8 cellular contexts compared by ENCODE assay signal in genomic region chr16:71626018-71626857, GRCh38. TPM values are rescaled to one million over a fixed set of nuclear protein-coding genes. Genes with fewer than 3 reads are reported as not detected.
DNase-seq lines count a peak whose midpoint lies in the region; ATAC-seq and TF ChIP-seq lines count a peak whose summit lies in the region.

Gene MARVELD3, plus strand, starts transcription at chr16:71626184. Its CDS starts 46 bp downstream, at chr16:71626230.

- peak within 1 kb of the TSS; percentile 40 for H2AFZ ChIP-seq in IMR-90 (replicated peaks; ENCODE audit: low read length, poor library complexity)

- H2BK5ac ChIP-seq in IMR-90 (ENCODE audit: low read depth, low read length, poor library complexity, severe bottlenecking), result no peak within 1 kb of the TSS

- H4K20me1 ChIP-seq in IMR-90 (ENCODE audit: insufficient read depth, low read length), result no peaks in the 10 kb centered on the region

- WGBS in IMR-90 (ENCODE audit: extremely low coverage in 2 of 2, insufficient read length in 1 of 2), 2 experiments, result 2% methylated on average over 31 of the region's 98 CpGs; no CpG with 5 or more reads in 1 of the 2 experiments
- under 1% methylated on average over 83 of the region's 98 CpGs for WGBS in prostate gland

- H2BK15ac ChIP-seq in IMR-90 (ENCODE audit: low read depth, low read length), result no peak within 1 kb of the TSS

- H3K4ac ChIP-seq in IMR-90 (ENCODE audit: low read depth, low read length), result no peak within 1 kb of the TSS

- no peak within 1 kb of the TSS for H3K9ac ChIP-seq in IMR-90 (ENCODE audit: low read depth, low read length)

- H3K9me3 Mint-ChIP-seq in CD4-positive, alpha-beta T cell, result no peaks in the 10 kb centered on the region

- POLR2A ChIA-PET in CD4-positive, alpha-beta T cell (lab: Charles Lee), result no interaction called here
- POLR2A ChIA-PET in IMR-90 (lab: Charles Lee; ENCODE audit: unreplicated experiment), result no interaction called here

- no TSS peak for BruUV-seq in IMR-90 (replicated peaks; lab: Mats Ljungman, UMichigan)

- H2BK120ac ChIP-seq in IMR-90 (ENCODE audit: low read depth, low read length), result no peak within 1 kb of the TSS

- in situ Hi-C loops in IMR-90 (cut with MboI; ENCODE audit: low sequenced_read_pairs), result no loop called here

- H3K4me3 ChIP-seq in IMR-90 (ENCODE audit: insufficient read depth, low read depth, low read length) (peak within 1 kb of the TSS; percentile 15), fibroblast of pulmonary artery (replicated peaks; ENCODE audit: low read depth, low read length) (peak within 1 kb of the TSS; percentile 33), prostate gland (peak within 1 kb of the TSS; percentile 65 to 68)

- no peak within 1 kb of the TSS for H3K23ac ChIP-seq in IMR-90 (ENCODE audit: low read depth, low read length)

- H3K27me3 Mint-ChIP-seq in CD4-positive, alpha-beta T cell, result peaks cover 30% of the 10 kb centered on the region

- CTCF ChIA-PET in CD4-positive, alpha-beta T cell (lab: Charles Lee), result no interaction called here
- CTCF ChIA-PET in IMR-90 (lab: Yijun Ruan, JAX), result no interaction called here

- H3K9me3 ChIP-seq in CD4-positive, alpha-beta T cell (ENCODE audit: control insufficient read depth, low read length), result no peaks in the 10 kb centered on the region
- H3K9me3 ChIP-seq in IMR-90 (ENCODE audit: control insufficient read depth, insufficient read depth, low read length), result peaks cover 3% of the 10 kb centered on the region; the same call in 1 of the 2 replicates
- no peaks in the 10 kb centered on the region for H3K9me3 ChIP-seq in prostate gland

- H3K56ac ChIP-seq in IMR-90 (ENCODE audit: extremely low read depth, insufficient read depth, low read length), result no peak within 1 kb of the TSS

- no peak for ATAC-seq in CD4-positive, alpha-beta T cell (ENCODE audit: poor library complexity)
- peak; percentile 38 for ATAC-seq in IMR-90 (ENCODE audit: low read depth)
- ATAC-seq in GM18498 (IDR thresholded peaks at IDR 0.05; ENCODE audit: unreplicated experiment), result no peak

- H4K8ac ChIP-seq in IMR-90 (ENCODE audit: low read depth in 2 of 2, low read length in 2 of 2), result no peak within 1 kb of the TSS

- intact Hi-C loops in CD4-positive, alpha-beta T cell (cut with DNase I, micrococcal nuclease), result no loop called here
- intact Hi-C loops in IMR-90 (cut with micrococcal nuclease) (no loop called here), prostate gland (cut with DNase I) (no loop called here)

- no peaks in the 10 kb centered on the region for H3K9me1 ChIP-seq in IMR-90 (ENCODE audit: insufficient read depth, low read length)

- no peak within 1 kb of the TSS for H3K14ac ChIP-seq in IMR-90 (replicated peaks; ENCODE audit: low read depth, low read length)

- no peak within 1 kb of the TSS for H2BK20ac ChIP-seq in IMR-90 (ENCODE audit: low read depth, low read length)

- no peak within 1 kb of the TSS for H3K4me3 Mint-ChIP-seq in CD4-positive, alpha-beta T cell

- H3K36me3 Mint-ChIP-seq in CD4-positive, alpha-beta T cell (ENCODE audit: low read depth), result no peaks in the 10 kb centered on the region

- peak; percentile 4 to 46 (median 15) for DNase-seq in CD4-positive, alpha-beta T cell
- DNase-seq in IMR-90 (no peak), fibroblast of pulmonary artery (ENCODE audit: low read depth) (no peak), prostate gland (ENCODE audit: low spot score) (peak; percentile 94), putamen (ENCODE audit: low spot score) (no peak), NOMO-1 treated with dmso at 0.1 percent for 144 hours (lab: John Stamatoyannopoulos, UW; ENCODE audit: unreplicated experiment) (no peak)
- peak; percentile 62 for DNase-seq in activated CD8-positive, alpha-beta memory T cell treated with anti-CD3 and anti-CD28 coated beads for 24 hours

- peaks cover 37% of the 10 kb centered on the region for H3K27me3 ChIP-seq in CD4-positive, alpha-beta T cell (ENCODE audit: control insufficient read depth, insufficient read depth, low read length)
- peaks cover 38% of the 10 kb centered on the region for H3K27me3 ChIP-seq in IMR-90 (ENCODE audit: control insufficient read depth, insufficient read depth, low read length)
- no peaks in the 10 kb centered on the region for H3K27me3 ChIP-seq in prostate gland (replicated peaks; ENCODE audit: insufficient read depth)

- peaks cover 7% of the 10 kb centered on the region for H3K4me1 Mint-ChIP-seq in CD4-positive, alpha-beta T cell (ENCODE audit: low read depth)

- dilution Hi-C loops in IMR-90 (cut with HindIII; ENCODE audit: low sequenced_read_pairs, unreplicated experiment), result no loop called here

- no peak for TF ChIP-seq CTCF in CD4-positive, alpha-beta T cell (IDR thresholded peaks at IDR 0.05)
- no peak for TF ChIP-seq CTCF in IMR-90 (conservative IDR thresholded peaks at IDR 0.05; ENCODE audit: low read depth, low read length)
- no peak for TF ChIP-seq CTCF in fibroblast of pulmonary artery (IDR thresholded peaks at IDR 0.05; ENCODE audit: low read length, missing control alignments)
- peak in 2 of 4 experiments; percentile 17 to 25 for TF ChIP-seq CTCF in prostate gland (IDR thresholded peaks at IDR 0.05)

- H4K91ac ChIP-seq in IMR-90 (ENCODE audit: insufficient read depth, low read depth, low read length), result no peak within 1 kb of the TSS

- H3K79me1 ChIP-seq in IMR-90 (ENCODE audit: low read depth in 1 of 2, low read length in 2 of 2), result no peaks in the 10 kb centered on the region

- H2AK5ac ChIP-seq in IMR-90 (ENCODE audit: low read depth, low read length), result no peak within 1 kb of the TSS

- no peak for TF ChIP-seq POLR2A in IMR-90 (IDR thresholded peaks at IDR 0.05; ENCODE audit: low read depth, low read length)
- TF ChIP-seq POLR2A in prostate gland (IDR thresholded peaks at IDR 0.05), result peak; percentile 74

- H3K27ac ChIP-seq in CD4-positive, alpha-beta T cell (ENCODE audit: low read depth, low read length), result no peak within 1 kb of the TSS
- H3K27ac ChIP-seq in IMR-90 (ENCODE audit: insufficient read depth, low read length) (no peak within 1 kb of the TSS), prostate gland (peak within 1 kb of the TSS; percentile 79 to 82)

- H3K4me1 ChIP-seq in IMR-90 (ENCODE audit: control insufficient read depth, insufficient read depth, low read length) (peaks cover 3% of the 10 kb centered on the region; the same call in 1 of the 2 replicates), prostate gland (replicated peaks) (no peaks in the 10 kb centered on the region)

- H3K36me3 ChIP-seq in IMR-90 (ENCODE audit: control insufficient read depth, insufficient read depth, low read length), result no peaks in the 10 kb centered on the region
- H3K36me3 ChIP-seq in prostate gland, result no peaks in the 10 kb centered on the region

- H3K27ac Mint-ChIP-seq in CD4-positive, alpha-beta T cell, result no peak within 1 kb of the TSS

- no peak within 1 kb of the TSS for H3K18ac ChIP-seq in IMR-90 (ENCODE audit: low read depth, low read length)

- no peak for TF ChIP-seq RAD21 in IMR-90 (IDR thresholded peaks at IDR 0.05; ENCODE audit: low read length)

- H3K4me2 ChIP-seq in IMR-90 (ENCODE audit: low read depth, low read length), result peak within 1 kb of the TSS; percentile 52; the same call in 1 of the 2 replicates

- H2AK9ac ChIP-seq in IMR-90 (replicated peaks; ENCODE audit: low read depth, low read length, poor library complexity), result no peak within 1 kb of the TSS

- no peak within 1 kb of the TSS for H4K5ac ChIP-seq in IMR-90 (ENCODE audit: low read depth, low read length)

TF ChIP-seq in IMR-90, 13 proteins besides CTCF, POLR2A, EP300 and RAD21:
- TF ChIP-seq RFX5 (IDR thresholded peaks at IDR 0.05; ENCODE audit: low read depth, low read length) (no peak), CEBPB (IDR thresholded peaks at IDR 0.05; ENCODE audit: low read depth, low read length) (no peak), MXI1 (IDR thresholded peaks at IDR 0.05; ENCODE audit: borderline replicate concordance, low read depth, low read length) (no peak), MAFK (IDR thresholded peaks at IDR 0.05; ENCODE audit: low read depth, low read length) (no peak), BHLHE40 (IDR thresholded peaks at IDR 0.05; ENCODE audit: low read depth, low read length) (no peak), USF2 (IDR thresholded peaks at IDR 0.05; ENCODE audit: low read depth, low read length) (no peak), NFE2L2 (IDR thresholded peaks at IDR 0.05; ENCODE audit: low read depth, low read length) (no peak), ELK1 (IDR thresholded peaks at IDR 0.05; ENCODE audit: borderline replicate concordance, low read depth, low read length) (no peak), MAZ (IDR thresholded peaks at IDR 0.05; ENCODE audit: borderline replicate concordance, low read depth, low read length) (no peak), CHD1 (IDR thresholded peaks at IDR 0.05; ENCODE audit: low read depth, low read length) (no peak), FOS (IDR thresholded peaks at IDR 0.05; ENCODE audit: low read depth, low read length) (no peak), SMC3 (IDR thresholded peaks at IDR 0.05; ENCODE audit: low read depth, low read length) (no peak), RCOR1 (IDR thresholded peaks at IDR 0.05; ENCODE audit: insufficient replicate concordance, low read length) (no peak)

RNA-seq across cellular contexts. Expression of gene MARVELD3, which starts in this region (rescaled TPM):
- not detected for total RNA-seq in CD4-positive, alpha-beta T cell
- total RNA-seq in IMR-90 (2012; rRNA removed), result not detected in 2 replicates
- polyA plus RNA-seq in IMR-90 (2012; rRNA removed), result not detected in 2 replicates
- polyA plus RNA-seq in IMR-90 (2012; cell fraction: cytosol; rRNA removed), result not detected in 2 replicates
- polyA plus RNA-seq in IMR-90 (2012; cell fraction: nucleus; rRNA removed; ENCODE audit: low replicate concordance), result not detected in 2 replicates
- 10 to 100 TPM; 11.4 to 20.0 TPM for total RNA-seq in prostate gland

Comparison
In these comparisons a context has a peak if more than half of its experiments do, and no peak if none do; other contexts are left out.
1. RNA of gene MARVELD3 (total RNA-seq): 11.4 to 20.0 TPM in prostate gland; not detected in CD4-positive, alpha-beta T cell and not detected in IMR-90; every median in the first group is over 10 times any median in the second.
2. Peak in DNase-seq in CD4-positive, alpha-beta T cell; RNA of the gene not detected or under 1 TPM.
3. Peak in ATAC-seq, H3K4me3 ChIP-seq and H3K4me2 ChIP-seq in IMR-90; RNA of the gene not detected or under 1 TPM.
4. DNase-seq: peak in activated CD8-positive, alpha-beta memory T cell treated with anti-CD3 and anti-CD28 coated beads for 24 hours (single experiment) and prostate gland (single experiment); none in IMR-90 (single experiment), fibroblast of pulmonary artery (single experiment), putamen (single experiment) and NOMO-1 treated with dmso at 0.1 percent for 144 hours (single experiment).
5. H3K27ac ChIP-seq: peak in prostate gland (2 of 2); none in CD4-positive, alpha-beta T cell (single experiment) and IMR-90 (single experiment).
6. H3K4me3 ChIP-seq: peak in every context shown above with its lines; median percentile 66 in prostate gland; 33 in fibroblast of pulmonary artery; 15 in IMR-90.